ENCODE assay signal across 8 cellular contexts in the genomic region with DNA sequence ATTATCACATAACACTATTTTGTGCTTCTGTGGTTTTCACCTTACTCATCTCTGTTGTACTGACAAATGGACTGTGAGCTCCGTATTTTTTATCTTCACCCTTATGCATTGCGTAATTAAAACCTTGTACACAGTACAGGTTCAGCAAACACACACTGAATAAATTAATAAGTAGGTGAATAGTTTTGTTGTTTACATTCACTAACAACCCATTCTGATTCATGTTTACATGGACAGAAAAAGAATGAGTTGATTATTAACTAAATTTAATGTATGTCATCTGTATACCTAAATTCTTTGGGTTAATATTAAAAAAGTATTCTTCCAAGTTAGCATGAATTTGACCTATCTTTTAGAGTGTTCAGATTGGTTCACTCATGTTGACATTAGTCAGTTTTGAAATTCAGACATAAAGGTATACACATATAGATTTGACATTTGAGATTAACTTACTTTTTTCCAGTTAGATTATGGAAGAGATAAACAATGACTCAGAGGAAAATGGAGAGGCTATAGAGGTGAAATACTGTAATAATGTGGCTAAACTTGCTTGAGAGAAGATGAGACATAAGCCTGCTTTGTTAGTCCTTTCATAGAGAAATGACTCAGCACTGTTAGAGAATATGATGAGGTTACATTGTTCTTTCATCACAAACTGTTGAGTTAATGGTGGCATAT.
DNase-seq lines count a peak whose midpoint lies in the region; ATAC-seq and TF ChIP-seq lines count a peak whose summit lies in the region.

No MANE protein-coding gene starts in this region.

- ATAC-seq in HG02610 (IDR thresholded peaks at IDR 0.05; ENCODE audit: unreplicated experiment) = peak; percentile 75

- H3K4me3 ChIP-seq in GM12865 (ENCODE audit: low read depth, low read length) = peak overlapping the region; percentile 32

- no peak for TF ChIP-seq CTCF in GM12865 (IDR thresholded peaks at IDR 0.05; ENCODE audit: insufficient read depth, low read depth, low read length, missing control alignments)

- DNase-seq in GM12865 (ENCODE audit: low read depth) (peak; percentile 47), NCI-H748 treated with DMSO at 0.1 percent for 48 hours (lab: John Stamatoyannopoulos, UW) (peak; percentile 55), kidney glomerular epithelial cell (lab: John Stamatoyannopoulos, UW) (peak; percentile 66), NCI-H526 treated with DMSO at 0.1 percent for 48 hours (lab: John Stamatoyannopoulos, UW) (no peak)
- DNase-seq in activated CD4-positive, CD25-positive, alpha-beta regulatory T cell (lab: John Stamatoyannopoulos, UW) = no peak
- DNase-seq in activated CD4-positive, CD25-positive, alpha-beta regulatory T cell treated with anti-CD3 and anti-CD28 coated beads, Interleukin-2, amount 50 U/mL, for 72 hours = no peak
- no peak for DNase-seq in stimulated activated naive CD4-positive, alpha-beta T cell (lab: John Stamatoyannopoulos, UW)

Comparison
In these comparisons a context has a peak if more than half of its experiments do, and no peak if none do; other contexts are left out.
1. DNase-seq: peak in GM12865 (single experiment), NCI-H748 treated with DMSO at 0.1 percent for 48 hours (single experiment) and kidney glomerular epithelial cell (single experiment); none in activated CD4-positive, CD25-positive, alpha-beta regulatory T cell (0 of 4), activated CD4-positive, CD25-positive, alpha-beta regulatory T cell treated with anti-CD3 and anti-CD28 coated beads, Interleukin-2, amount 50 U/mL, for 72 hours (single experiment), stimulated activated naive CD4-positive, alpha-beta T cell (0 of 6) and NCI-H526 treated with DMSO at 0.1 percent for 48 hours (single experiment).